In genomic region chr16:2981899-2982250, GRCh38 we compare ENCODE assay signal across 1 cellular context.
A peak's percentile ranks its signal among the peaks of the same experiment; 100 is the strongest.
TF ChIP-seq lines count a peak whose summit lies in the region.

No MANE protein-coding gene starts in this region.

TF ChIP-seq in K562, 482 proteins besides CTCF, POLR2A, EP300 and RAD21 (continues in another document):
- no peak for TF ChIP-seq ZNF384 (IDR thresholded peaks at IDR 0.05; ENCODE audit: low read depth, low read length)
- no peak for TF ChIP-seq POLR2AphosphoS5 (IDR thresholded peaks at IDR 0.05; ENCODE audit: control insufficient read depth, insufficient read depth, low read depth, low read length)
- TF ChIP-seq NFIC (IDR thresholded peaks at IDR 0.05) = 0 out of 2 replicates have a peak, but pooled peaks have one; percentile 7
- TF ChIP-seq ZNF511 (CRISPR knock-in tag; IDR thresholded peaks at IDR 0.05) = no peak
- TF ChIP-seq XRCC4 (IDR thresholded peaks at IDR 0.05; ENCODE audit: extremely low read depth, insufficient read depth, insufficient read length) = no peak
- TF ChIP-seq HDAC1 (IDR thresholded peaks at IDR 0.05) = peak in 1 of 2 experiments; percentile 50; a peak in 1 of 4 replicates
- TF ChIP-seq PREB (CRISPR knock-in tag; IDR thresholded peaks at IDR 0.05) = no peak
- TF ChIP-seq BHLHE40 (IDR thresholded peaks at IDR 0.05; ENCODE audit: low read length) = 0 out of 2 replicates have a peak, but pooled peaks have one; percentile 2
- no peak for TF ChIP-seq ZNF583 (CRISPR knock-in tag; IDR thresholded peaks at IDR 0.05)
- TF ChIP-seq DMBX1 (CRISPR knock-in tag; IDR thresholded peaks at IDR 0.05; ENCODE audit: borderline replicate concordance) = no peak
- TF ChIP-seq ZSCAN29 (IDR thresholded peaks at IDR 0.05) = peak; percentile 48; the same call in 1 of the 2 replicates
- TF ChIP-seq ZBTB7A (IDR thresholded peaks at IDR 0.05; ENCODE audit: borderline replicate concordance, control insufficient read depth, low read depth, low read length) = peak; percentile 95
- TF ChIP-seq MCM7 (IDR thresholded peaks at IDR 0.05) = no peak
- TF ChIP-seq EGR1 (conservative IDR thresholded peaks at IDR 0.05) = peak; percentile 80
- TF ChIP-seq ELF4 (CRISPR knock-in tag; IDR thresholded peaks at IDR 0.05) = 0 out of 2 replicates have a peak, but pooled peaks have one; percentile 41
- TF ChIP-seq NFE2 (IDR thresholded peaks at IDR 0.05; ENCODE audit: low read depth) = peak; percentile 4; the same call in 1 of the 2 replicates
- no peak for TF ChIP-seq MAX (CRISPR knock-in tag; IDR thresholded peaks at IDR 0.05)
- TF ChIP-seq KLF16 (IDR thresholded peaks at IDR 0.05) = peak; percentile 3; the same call in 1 of the 2 replicates
- TF ChIP-seq ZNF217 (CRISPR knock-in tag; IDR thresholded peaks at IDR 0.05) = no peak
- no peak for TF ChIP-seq ZNF778 (CRISPR knock-in tag; IDR thresholded peaks at IDR 0.05)
- peak; percentile 40 for TF ChIP-seq TBP (optimal IDR thresholded peaks at IDR 0.05; ENCODE audit: low read depth, low read length)
- TF ChIP-seq ZNF143 (CRISPR knock-in tag; IDR thresholded peaks at IDR 0.05) = 0 out of 2 replicates have a peak, but pooled peaks have one; percentile 28
- peak; percentile 5; the same call in 1 of the 2 replicates for TF ChIP-seq CXXC5 (CRISPR knock-in tag; IDR thresholded peaks at IDR 0.05)
- TF ChIP-seq ETV5 (CRISPR knock-in tag; IDR thresholded peaks at IDR 0.05; ENCODE audit: low read depth) = peak; percentile 8; the same call in 1 of the 2 replicates
- no peak for TF ChIP-seq ZNF277 (CRISPR knock-in tag; IDR thresholded peaks at IDR 0.05; ENCODE audit: borderline replicate concordance)
- peak; percentile 76 for TF ChIP-seq ZEB2 (IDR thresholded peaks at IDR 0.05)
- peak; percentile 47 to 48; a peak in 2 of 4 replicates for TF ChIP-seq FOXK2 (conservative IDR thresholded peaks at IDR 0.05 in 1 of 2, IDR thresholded peaks at IDR 0.05 in 1 of 2; ENCODE audit: low read depth in 2 of 2)
- 0 out of 4 replicates have a peak, but pooled peaks of 1 of the 2 experiments have one; percentile 40 for TF ChIP-seq CSDE1 (IDR thresholded peaks at IDR 0.05)
- TF ChIP-seq ZC3H11A (IDR thresholded peaks at IDR 0.05; ENCODE audit: low read depth, low read length) = no peak
- TF ChIP-seq ZBTB2 (IDR thresholded peaks at IDR 0.05) = 0 out of 2 replicates have a peak, but pooled peaks have one; percentile 60
- peak; percentile 59; the same call in 1 of the 2 replicates for TF ChIP-seq OTX1 (CRISPR knock-in tag; IDR thresholded peaks at IDR 0.05)
- 0 out of 2 replicates have a peak, but pooled peaks have one; percentile 51 for TF ChIP-seq ARID3B (CRISPR knock-in tag; IDR thresholded peaks at IDR 0.05; ENCODE audit: borderline replicate concordance)
- 0 out of 2 replicates have a peak, but pooled peaks have one; percentile 35 for TF ChIP-seq RREB1 (CRISPR knock-in tag; IDR thresholded peaks at IDR 0.05)
- no peak for TF ChIP-seq CHCHD3 (CRISPR knock-in tag; IDR thresholded peaks at IDR 0.05)
- TF ChIP-seq ZFP36 (IDR thresholded peaks at IDR 0.05; ENCODE audit: low read depth, low read length, partially characterized antibody) = no peak
- TF ChIP-seq HDGF (IDR thresholded peaks at IDR 0.05) = peak; percentile 52; the same call in 1 of the 2 replicates
- TF ChIP-seq CAMTA2 (CRISPR knock-in tag; conservative IDR thresholded peaks at IDR 0.05) = no peak
- no peak for TF ChIP-seq ZNF431 (CRISPR knock-in tag; IDR thresholded peaks at IDR 0.05)
- 0 out of 2 replicates have a peak, but pooled peaks have one; percentile 24 for TF ChIP-seq DPF2 (IDR thresholded peaks at IDR 0.05)
- TF ChIP-seq TAF15 (IDR thresholded peaks at IDR 0.05; ENCODE audit: low read depth, low read length) = no peak
- TF ChIP-seq NFXL1 (CRISPR knock-in tag; IDR thresholded peaks at IDR 0.05) = no peak
- TF ChIP-seq VEZF1 (CRISPR knock-in tag; IDR thresholded peaks at IDR 0.05) = peak; percentile 35; the same call in 1 of the 2 replicates
- TF ChIP-seq TRIM24 (IDR thresholded peaks at IDR 0.05) = 0 out of 4 replicates have a peak, but pooled peaks of 1 of the 2 experiments have one; percentile 8
- TF ChIP-seq REST (CRISPR knock-in tag; IDR thresholded peaks at IDR 0.05; ENCODE audit: low read depth) = no peak
